ENCODE assay signal across 25 cellular contexts in the genomic region with DNA sequence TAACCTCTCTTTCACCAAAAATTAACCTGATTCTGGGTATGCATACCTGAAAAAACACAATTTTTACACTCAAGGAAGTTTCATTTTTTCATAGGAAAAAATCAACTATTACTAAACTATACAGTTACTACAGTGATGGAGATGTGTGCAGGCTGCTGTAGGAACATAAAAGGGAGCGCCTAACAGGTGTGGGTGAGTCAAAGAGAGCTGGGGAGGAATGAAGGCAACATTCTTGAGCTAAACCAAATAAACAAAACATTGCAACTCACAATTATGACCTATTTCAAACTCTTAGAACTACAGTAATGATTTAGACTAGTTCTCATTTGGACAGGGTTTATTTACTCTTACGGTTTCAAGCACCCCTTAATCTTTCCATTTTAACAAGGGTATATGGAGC. TPM values are rescaled to one million over a fixed set of nuclear protein-coding genes. Genes with fewer than 3 reads are reported as not detected.
DNase-seq lines count a peak whose midpoint lies in the region; ATAC-seq, FAIRE-seq and TF ChIP-seq lines count a peak whose summit lies in the region.
"Had no signal": no experiment of that assay in that cellular context is flagged by ENCODE, and none has a peak within 500 bp of the region (broad histone marks: within the 10 kb centered on the region; RNA-seq: fewer than 3 reads in every experiment).

No MANE protein-coding gene starts in this region.

- H3K4me3 ChIP-seq in GM23338, result no peak overlapping the region
- H3K4me3 ChIP-seq: A549, K562 had no signal

- TF ChIP-seq POLR2A in GM12892 (IDR thresholded peaks at IDR 0.05; ENCODE audit: low read depth, low read length), result no peak

- no peaks in the 10 kb centered on the region for H3K79me2 ChIP-seq in GM23338 (replicated peaks; ENCODE audit: insufficient read depth)

- peaks cover 3% of the 10 kb centered on the region for H3K27me3 Mint-ChIP-seq in GM23338 (ENCODE audit: insufficient read depth, low read depth, poor library complexity)
- H3K27me3 Mint-ChIP-seq: CD8-positive, alpha-beta memory T cell had no signal

- no peak overlapping the region for H3K27ac Mint-ChIP-seq in GM23338

- H3K4me2 ChIP-seq in GM23338, result peak overlapping the region; percentile 35; the same call in 1 of the 2 replicates
- H3K4me2 ChIP-seq: A549 had no signal

- H3K27ac ChIP-seq in GM23338 (ENCODE audit: low read depth), result no peak overlapping the region
- H3K27ac ChIP-seq: A549 had no signal

- ATAC-seq in GM23338 (no peak), esophagus mucosa (peak; percentile 66), GM18873 (IDR thresholded peaks at IDR 0.05; ENCODE audit: low FRiP score, unreplicated experiment) (no peak), omental fat pad (ENCODE audit: low FRiP score) (no peak)
- ATAC-seq: A549, HepG2, K562, Panc1 had no signal

- H3K4me3 Mint-ChIP-seq in GM23338, result no peak overlapping the region
- H3K4me3 Mint-ChIP-seq: CD8-positive, alpha-beta memory T cell had no signal

- H3K27me3 ChIP-seq in GM23338 (ENCODE audit: insufficient read depth), result no peaks in the 10 kb centered on the region

- no peak overlapping the region for H2AFZ ChIP-seq in GM23338

- no peaks in the 10 kb centered on the region for H3K9me2 ChIP-seq in GM23338 (ENCODE audit: insufficient read depth)

- DNase-seq in GM23338 (ENCODE audit: low spot score), result no peak
- peak; percentile 53 for DNase-seq in M059J (ENCODE audit: low read depth)
- no peak for DNase-seq in GM12892 (ENCODE audit: insufficient read length)
- no peak for DNase-seq in omental fat pad (ENCODE audit: low spot score)
- no peak for DNase-seq in stimulated activated CD4-positive, alpha-beta T cell treated with anti-CD3 and anti-CD28 coated beads, Interleukin-2, amount 100 ng/mL, for 24 hours
- DNase-seq: C1 segment of cervical spinal cord; CD8-positive, alpha-beta memory T cell; DMS 273 treated with DMSO at 0.1 percent for 48 hours; DMS79 treated with DMSO at 0.1 percent for 48 hours; Kasumi-1; NCI-H1048; NCI-H1417; NCI-H1694 treated with DMSO at 0.1 percent for 48 hours; NCI-H2081; NCI-H226; NCI-H510A; NCI-H69; SHP77 had no signal

- H4K20me1 ChIP-seq in GM23338 (replicated peaks; ENCODE audit: insufficient read depth), result no peaks in the 10 kb centered on the region

- TF ChIP-seq CTCF in GM23338 (conservative IDR thresholded peaks at IDR 0.05; ENCODE audit: low read depth in 2 of 2) (no peak), omental fat pad (IDR thresholded peaks at IDR 0.05) (no peak)

- H3K9me3 Mint-ChIP-seq in GM23338, result no peaks in the 10 kb centered on the region
- H3K9me3 Mint-ChIP-seq: CD8-positive, alpha-beta memory T cell had no signal

- no peak for FAIRE-seq in GM12892 (lab: Jason Lieb, UNC)
- FAIRE-seq: A549, H54, HepG2 had no signal

- no peaks in the 10 kb centered on the region for H3K36me3 Mint-ChIP-seq in GM23338 (ENCODE audit: low read depth)

- H3K4me1 ChIP-seq in GM23338 (ENCODE audit: insufficient read depth), result peaks cover 15% of the 10 kb centered on the region

- no peaks in the 10 kb centered on the region for H3K36me3 ChIP-seq in GM23338 (ENCODE audit: insufficient read depth)

- H3F3A ChIP-seq in GM23338 (replicated peaks; ENCODE audit: low read depth), result no peaks in the 10 kb centered on the region

- H3K4me1 Mint-ChIP-seq in GM23338, result peaks cover 23% of the 10 kb centered on the region

TF ChIP-seq in GM23338, 12 proteins besides CTCF, POLR2A, EP300 and RAD21:
- TF ChIP-seq EZH2phosphoT487 (IDR thresholded peaks at IDR 0.05; ENCODE audit: unreplicated experiment), result no peak
- no peak for TF ChIP-seq NANOG (IDR thresholded peaks at IDR 0.05; ENCODE audit: borderline replicate concordance)
- TF ChIP-seq ETS1 (IDR thresholded peaks at IDR 0.05), result no peak

RNA-seq across cellular contexts. Expression of gene CLASP1, which starts 13.4 kb away (rescaled TPM):
- 47.9 and 56.3 TPM in 2 replicates for total RNA-seq in GM23338 (2014; rRNA removed; shearing (Covaris generic))
- 11.6 and 16.6 TPM in 2 replicates for polyA plus RNA-seq in GM23338 (2016; fragmentation: Nextera tagmentation; extraction: Ambion mirVana)
- 30.8 and 40.6 TPM in 2 replicates for total RNA-seq in M059J (2014; rRNA removed; shearing (Covaris generic))
- 31.0 TPM for total RNA-seq in esophagus mucosa
- polyA plus RNA-seq in GM12892 (2012; ENCODE audit: missing spikeins), result 28.8 TPM
- total RNA-seq in omental fat pad, result 100 to 1,000 TPM in 1 of 4 donors, 10 to 100 TPM in 3; 56.2 to 114 (median 64.5) TPM
